In the genomic region with DNA sequence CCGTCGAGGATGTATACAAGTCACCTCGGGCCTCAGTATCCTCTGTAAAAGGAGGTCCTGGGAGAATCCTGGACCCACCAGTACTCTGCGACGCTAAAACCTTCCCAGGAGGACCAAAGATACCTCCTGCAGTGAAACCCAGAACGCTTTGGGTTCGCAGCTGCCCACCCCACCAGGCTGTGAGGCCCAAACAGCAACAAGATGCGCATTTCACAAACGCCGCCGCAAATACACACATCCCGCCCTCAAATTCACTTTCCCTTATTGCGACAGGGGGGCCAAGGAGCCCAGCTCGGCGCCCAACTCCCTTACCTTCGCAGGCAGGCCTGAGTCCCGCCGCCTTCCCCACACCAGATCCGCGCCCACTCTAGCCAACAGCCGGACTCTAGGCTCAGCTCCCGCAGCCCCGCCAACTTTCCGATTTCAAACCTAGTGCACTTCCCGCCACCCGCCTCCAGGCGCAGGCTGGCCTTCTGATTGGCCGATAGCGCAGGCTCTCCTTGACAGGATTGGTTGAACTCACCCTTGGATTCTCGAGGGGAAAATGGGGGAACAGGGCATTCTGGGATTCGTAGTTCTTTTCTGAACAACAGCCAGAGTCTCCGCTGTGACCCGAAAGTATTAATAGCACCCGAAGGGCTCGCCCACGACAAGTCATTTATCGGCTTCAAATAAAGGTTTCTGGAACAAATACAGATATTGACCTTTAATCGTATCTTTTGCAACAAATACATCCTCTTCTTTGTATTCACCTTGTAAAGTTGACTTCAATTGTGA, we compare ENCODE assay signal across 8 cellular contexts. TPM values are rescaled to one million over a fixed set of nuclear protein-coding genes. Genes with fewer than 3 reads are reported as not detected.
A peak's percentile ranks its signal among the peaks of the same experiment; 100 is the strongest.
DNase-seq lines count a peak whose midpoint lies in the region; ATAC-seq lines count a peak whose summit lies in the region.

A gene with protein sequence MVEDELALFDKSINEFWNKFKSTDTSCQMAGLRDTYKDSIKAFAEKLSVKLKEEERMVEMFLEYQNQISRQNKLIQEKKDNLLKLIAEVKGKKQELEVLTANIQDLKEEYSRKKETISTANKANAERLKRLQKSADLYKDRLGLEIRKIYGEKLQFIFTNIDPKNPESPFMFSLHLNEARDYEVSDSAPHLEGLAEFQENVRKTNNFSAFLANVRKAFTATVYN (minus strand): TSS at position 425 of the 777 bp plus-strand sequence. CDS start 911 bp downstream, outside the sequence.

- peak within 1 kb of the TSS; percentile 73 to 97 (median 87) for H3K4me2 ChIP-seq in BLaER1 treated with 17β-estradiol and CSF1 and Interleukin-3, amounts not matched to agents 10 nM and 100 nM

- peak within 1 kb of the TSS in 9 of 11 experiments; percentile 75 to 92 (median 81); a peak in 18 of 22 replicates for H3K27ac ChIP-seq in BLaER1 treated with 17β-estradiol and CSF1 and Interleukin-3, amounts not matched to agents 10 nM and 100 nM

- no peaks in the 10 kb centered on the region; a peak in 1 of 22 replicates for H3K9me3 ChIP-seq in BLaER1 treated with 17β-estradiol and CSF1 and Interleukin-3, amounts not matched to agents 10 nM and 100 nM (replicated peaks in 1 of 11)

- H3K4me3 ChIP-seq in BLaER1 treated with 17β-estradiol and CSF1 and Interleukin-3, amounts not matched to agents 10 nM and 100 nM = peak within 1 kb of the TSS; percentile 63 to 87 (median 74)

- ATAC-seq in GM19324 (IDR thresholded peaks at IDR 0.05; ENCODE audit: low FRiP score, unreplicated experiment) = peak; percentile 100
- peak; percentile 100 for ATAC-seq in HG03460 (IDR thresholded peaks at IDR 0.05; ENCODE audit: unreplicated experiment)
- ATAC-seq in left lobe of liver = peak; percentile 98

- peak within 1 kb of the TSS; percentile 75 to 93 (median 84) for H3K9ac ChIP-seq in BLaER1 treated with 17β-estradiol and CSF1 and Interleukin-3, amounts not matched to agents 10 nM and 100 nM

- peaks cover 10 to 15% (median 12%) of the 10 kb centered on the region in 10 experiments for H3K4me1 ChIP-seq in BLaER1 treated with 17β-estradiol and CSF1 and Interleukin-3, amounts not matched to agents 10 nM and 100 nM

- no peaks in the 10 kb centered on the region for H3K27me3 ChIP-seq in BLaER1 treated with 17β-estradiol and CSF1 and Interleukin-3, amounts not matched to agents 10 nM and 100 nM

- peak; percentile 88 for DNase-seq in NCI-H526 treated with DMSO at 0.1 percent for 48 hours (lab: John Stamatoyannopoulos, UW)
- peak; percentile 93 for DNase-seq in activated CD4-positive, alpha-beta T cell treated with anti-CD3 and anti-CD28 coated beads for 48 hours
- peak; percentile 91 for DNase-seq in dedifferentiated amniotic fluid mesenchymal stem cell (ENCODE audit: extremely low spot score)
- DNase-seq in left lobe of liver (ENCODE audit: low spot score) = peak; percentile 87
- peak; percentile 85 to 88 for DNase-seq in stimulated activated CD4-positive, alpha-beta T cell treated with anti-CD3 and anti-CD28 coated beads, Interleukin-2, amount 100 ng/mL, for 24 hours

- peaks cover 0 to 34% (median 32%) of the 10 kb centered on the region in 11 experiments; a peak in 19 of 22 replicates for H3K36me3 ChIP-seq in BLaER1 treated with 17β-estradiol and CSF1 and Interleukin-3, amounts not matched to agents 10 nM and 100 nM

- H4K20me1 ChIP-seq in BLaER1 treated with 17β-estradiol and CSF1 and Interleukin-3, amounts not matched to agents 10 nM and 100 nM = no peaks in the 10 kb centered on the region

RNA-seq across cellular contexts. Expression of the gene that starts here (rescaled TPM):
- total RNA-seq in left lobe of liver = 0.35 TPM

Comparison
In these comparisons a context has a peak if more than half of its experiments do, and no peak if none do; other contexts are left out.
1. Peak in every context shown above with its lines: DNase-seq, ATAC-seq, H3K4me3 ChIP-seq and H3K27ac ChIP-seq.
2. Peak in DNase-seq and ATAC-seq in left lobe of liver; RNA of the gene not detected or under 1 TPM.